In genomic region chr5:177569894-177570293, GRCh38 we compare ENCODE assay signal across 3 cellular contexts.
TF ChIP-seq lines count a peak whose summit lies in the region.

No MANE protein-coding gene starts in this region.

TF ChIP-seq in HEK293, 187 proteins besides CTCF, POLR2A, EP300 and RAD21:
- TF ChIP-seq ZNF24 (tag by site-specific recombination; IDR thresholded peaks at IDR 0.05) (no peak), ZNF623 (tag by site-specific recombination; IDR thresholded peaks at IDR 0.05) (peak; percentile 95), ZNF664 (tag by site-specific recombination; IDR thresholded peaks at IDR 0.05) (no peak), ZNF221 (tag by site-specific recombination; IDR thresholded peaks at IDR 0.05; ENCODE audit: borderline replicate concordance) (no peak), ZNF302 (tag by site-specific recombination; IDR thresholded peaks at IDR 0.05; ENCODE audit: low read depth) (no peak), GFI1B (tag by site-specific recombination; IDR thresholded peaks at IDR 0.05) (no peak)

TF ChIP-seq in K562, 482 proteins besides CTCF, POLR2A, EP300 and RAD21:
- TF ChIP-seq KDM1A (IDR thresholded peaks at IDR 0.05) (peak; percentile 15 to 28; a peak in 1 of 4 replicates), BCOR (IDR thresholded peaks at IDR 0.05) (peak; percentile 51; the same call in 1 of the 2 replicates), ZBTB43 (CRISPR knock-in tag; IDR thresholded peaks at IDR 0.05) (no peak), RBM25 (IDR thresholded peaks at IDR 0.05; ENCODE audit: low read depth, low read length, severe bottlenecking) (peak; percentile 84)

TF ChIP-seq in H1, 55 proteins besides CTCF, POLR2A, EP300 and RAD21:
- TF ChIP-seq SAP30 (IDR thresholded peaks at IDR 0.05; ENCODE audit: insufficient read depth, insufficient replicate concordance, low read length) (no peak), KDM1A (IDR thresholded peaks at IDR 0.05; ENCODE audit: borderline replicate concordance, low read length) (peak; percentile 66; the same call in 1 of the 2 replicates), CBX8 (IDR thresholded peaks at IDR 0.05; ENCODE audit: borderline replicate concordance, low read depth, low read length) (no peak), ZNF274 (IDR thresholded peaks at IDR 0.05; ENCODE audit: borderline replicate concordance, extremely low read depth, low read length) (no peak), RBBP5 (IDR thresholded peaks at IDR 0.05; ENCODE audit: borderline replicate concordance, low read depth, low read length) (no peak), NANOG (IDR thresholded peaks at IDR 0.05; ENCODE audit: insufficient read depth, low read depth, low read length, poor library complexity, severe bottlenecking) (no peak), JUN (IDR thresholded peaks at IDR 0.05; ENCODE audit: low read depth, low read length) (no peak)
